1 cellular context compared by ENCODE assay signal in the genomic region with DNA sequence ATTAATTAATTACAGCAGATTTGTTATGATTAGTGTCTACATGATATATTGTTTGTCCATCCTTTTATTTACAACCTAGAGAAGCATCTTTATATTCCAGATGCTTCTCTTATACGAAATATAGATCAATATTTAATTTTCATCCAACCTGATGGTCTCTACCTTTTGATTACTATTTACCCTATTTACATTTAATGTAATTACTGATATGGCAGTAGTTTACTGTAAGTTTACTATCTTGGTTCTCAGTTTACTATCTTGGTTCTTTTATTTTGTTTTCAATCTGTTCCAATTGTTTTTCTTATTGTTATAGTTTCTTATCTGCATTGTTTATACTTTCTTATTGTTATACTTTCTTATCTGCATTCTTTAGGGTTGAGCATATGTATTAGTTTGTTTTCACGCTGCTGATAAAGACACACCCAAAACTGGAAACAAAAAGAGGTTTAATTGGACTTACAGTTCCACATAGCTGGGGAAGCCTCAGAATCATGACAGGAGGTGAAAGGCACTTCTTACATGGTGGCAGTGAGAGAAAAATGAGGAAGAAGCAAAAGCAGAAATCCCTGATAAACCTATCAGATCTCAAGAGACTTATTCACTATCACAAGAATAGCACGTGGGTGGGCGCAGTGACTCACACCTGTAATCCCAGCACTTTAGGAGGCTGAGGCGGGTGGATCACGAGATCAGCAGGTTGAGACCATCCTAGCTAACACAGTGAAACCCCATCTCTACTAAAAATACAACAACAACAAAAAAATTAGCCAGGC.
TF ChIP-seq lines count a peak whose summit lies in the region.

No MANE protein-coding gene starts in this region.

TF ChIP-seq in HEK293, 187 proteins besides CTCF, POLR2A, EP300 and RAD21 (continued from another document and continues in another):
- TF ChIP-seq, protein P1, sequence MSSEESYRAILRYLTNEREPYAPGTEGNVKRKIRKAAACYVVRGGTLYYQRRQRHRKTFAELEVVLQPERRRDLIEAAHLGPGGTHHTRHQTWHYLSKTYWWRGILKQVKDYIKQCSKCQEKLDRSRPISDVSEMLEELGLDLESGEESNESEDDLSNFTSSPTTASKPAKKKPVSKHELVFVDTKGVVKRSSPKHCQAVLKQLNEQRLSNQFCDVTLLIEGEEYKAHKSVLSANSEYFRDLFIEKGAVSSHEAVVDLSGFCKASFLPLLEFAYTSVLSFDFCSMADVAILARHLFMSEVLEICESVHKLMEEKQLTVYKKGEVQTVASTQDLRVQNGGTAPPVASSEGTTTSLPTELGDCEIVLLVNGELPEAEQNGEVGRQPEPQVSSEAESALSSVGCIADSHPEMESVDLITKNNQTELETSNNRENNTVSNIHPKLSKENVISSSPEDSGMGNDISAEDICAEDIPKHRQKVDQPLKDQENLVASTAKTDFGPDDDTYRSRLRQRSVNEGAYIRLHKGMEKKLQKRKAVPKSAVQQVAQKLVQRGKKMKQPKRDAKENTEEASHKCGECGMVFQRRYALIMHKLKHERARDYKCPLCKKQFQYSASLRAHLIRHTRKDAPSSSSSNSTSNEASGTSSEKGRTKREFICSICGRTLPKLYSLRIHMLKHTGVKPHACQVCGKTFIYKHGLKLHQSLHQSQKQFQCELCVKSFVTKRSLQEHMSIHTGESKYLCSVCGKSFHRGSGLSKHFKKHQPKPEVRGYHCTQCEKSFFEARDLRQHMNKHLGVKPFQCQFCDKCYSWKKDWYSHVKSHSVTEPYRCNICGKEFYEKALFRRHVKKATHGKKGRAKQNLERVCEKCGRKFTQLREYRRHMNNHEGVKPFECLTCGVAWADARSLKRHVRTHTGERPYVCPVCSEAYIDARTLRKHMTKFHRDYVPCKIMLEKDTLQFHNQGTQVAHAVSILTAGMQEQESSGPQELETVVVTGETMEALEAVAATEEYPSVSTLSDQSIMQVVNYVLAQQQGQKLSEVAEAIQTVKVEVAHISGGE (tag by site-specific recombination; conservative IDR thresholded peaks at IDR 0.05; ENCODE audit: low read depth): no peak
- TF ChIP-seq, protein P2, sequence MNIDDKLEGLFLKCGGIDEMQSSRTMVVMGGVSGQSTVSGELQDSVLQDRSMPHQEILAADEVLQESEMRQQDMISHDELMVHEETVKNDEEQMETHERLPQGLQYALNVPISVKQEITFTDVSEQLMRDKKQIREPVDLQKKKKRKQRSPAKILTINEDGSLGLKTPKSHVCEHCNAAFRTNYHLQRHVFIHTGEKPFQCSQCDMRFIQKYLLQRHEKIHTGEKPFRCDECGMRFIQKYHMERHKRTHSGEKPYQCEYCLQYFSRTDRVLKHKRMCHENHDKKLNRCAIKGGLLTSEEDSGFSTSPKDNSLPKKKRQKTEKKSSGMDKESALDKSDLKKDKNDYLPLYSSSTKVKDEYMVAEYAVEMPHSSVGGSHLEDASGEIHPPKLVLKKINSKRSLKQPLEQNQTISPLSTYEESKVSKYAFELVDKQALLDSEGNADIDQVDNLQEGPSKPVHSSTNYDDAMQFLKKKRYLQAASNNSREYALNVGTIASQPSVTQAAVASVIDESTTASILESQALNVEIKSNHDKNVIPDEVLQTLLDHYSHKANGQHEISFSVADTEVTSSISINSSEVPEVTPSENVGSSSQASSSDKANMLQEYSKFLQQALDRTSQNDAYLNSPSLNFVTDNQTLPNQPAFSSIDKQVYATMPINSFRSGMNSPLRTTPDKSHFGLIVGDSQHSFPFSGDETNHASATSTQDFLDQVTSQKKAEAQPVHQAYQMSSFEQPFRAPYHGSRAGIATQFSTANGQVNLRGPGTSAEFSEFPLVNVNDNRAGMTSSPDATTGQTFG (tag by site-specific recombination; IDR thresholded peaks at IDR 0.05; ENCODE audit: borderline replicate concordance): no peak
- TF ChIP-seq ZNF423 (tag by site-specific recombination; IDR thresholded peaks at IDR 0.05) (no peak), ZNF324 (tag by site-specific recombination; IDR thresholded peaks at IDR 0.05) (no peak), SALL2 (tag by site-specific recombination; IDR thresholded peaks at IDR 0.05; ENCODE audit: borderline replicate concordance) (no peak), TCF7L2 (IDR thresholded peaks at IDR 0.05; ENCODE audit: borderline replicate concordance, low read depth, low read length) (no peak), ZNF558 (tag by site-specific recombination; IDR thresholded peaks at IDR 0.05) (no peak), BCL11B (tag by site-specific recombination; IDR thresholded peaks at IDR 0.05; ENCODE audit: low read depth) (no peak), ZNF37A (tag by site-specific recombination; IDR thresholded peaks at IDR 0.05) (no peak), SP7 (tag by site-specific recombination; IDR thresholded peaks at IDR 0.05) (0 out of 2 replicates have a peak, but pooled peaks have one; percentile 40), ZNF747 (tag by site-specific recombination; IDR thresholded peaks at IDR 0.05) (no peak), ZNF514 (tag by site-specific recombination; IDR thresholded peaks at IDR 0.05) (no peak), ZNF571 (tag by site-specific recombination; IDR thresholded peaks at IDR 0.05) (no peak), ZNF114 (tag by site-specific recombination; IDR thresholded peaks at IDR 0.05) (no peak), KLF9 (tag by site-specific recombination; IDR thresholded peaks at IDR 0.05; ENCODE audit: low read depth) (no peak), ZNF169 (tag by site-specific recombination; IDR thresholded peaks at IDR 0.05) (no peak), ZNF248 (tag by site-specific recombination; IDR thresholded peaks at IDR 0.05) (no peak), YY1 (tag by site-specific recombination; IDR thresholded peaks at IDR 0.05) (no peak), ZBTB1 (tag by site-specific recombination; IDR thresholded peaks at IDR 0.05) (no peak), ZNF791 (tag by site-specific recombination; IDR thresholded peaks at IDR 0.05) (no peak), ZNF2 (tag by site-specific recombination; IDR thresholded peaks at IDR 0.05) (no peak), ZNF585B (tag by site-specific recombination; IDR thresholded peaks at IDR 0.05) (no peak), ZBTB8A (tag by site-specific recombination; IDR thresholded peaks at IDR 0.05) (no peak), ZNF121 (tag by site-specific recombination; IDR thresholded peaks at IDR 0.05) (no peak), ZNF335 (tag by site-specific recombination; conservative IDR thresholded peaks at IDR 0.05) (peak; percentile 62), ZNF112 (tag by site-specific recombination; IDR thresholded peaks at IDR 0.05) (no peak)
- TF ChIP-seq, protein P3, sequence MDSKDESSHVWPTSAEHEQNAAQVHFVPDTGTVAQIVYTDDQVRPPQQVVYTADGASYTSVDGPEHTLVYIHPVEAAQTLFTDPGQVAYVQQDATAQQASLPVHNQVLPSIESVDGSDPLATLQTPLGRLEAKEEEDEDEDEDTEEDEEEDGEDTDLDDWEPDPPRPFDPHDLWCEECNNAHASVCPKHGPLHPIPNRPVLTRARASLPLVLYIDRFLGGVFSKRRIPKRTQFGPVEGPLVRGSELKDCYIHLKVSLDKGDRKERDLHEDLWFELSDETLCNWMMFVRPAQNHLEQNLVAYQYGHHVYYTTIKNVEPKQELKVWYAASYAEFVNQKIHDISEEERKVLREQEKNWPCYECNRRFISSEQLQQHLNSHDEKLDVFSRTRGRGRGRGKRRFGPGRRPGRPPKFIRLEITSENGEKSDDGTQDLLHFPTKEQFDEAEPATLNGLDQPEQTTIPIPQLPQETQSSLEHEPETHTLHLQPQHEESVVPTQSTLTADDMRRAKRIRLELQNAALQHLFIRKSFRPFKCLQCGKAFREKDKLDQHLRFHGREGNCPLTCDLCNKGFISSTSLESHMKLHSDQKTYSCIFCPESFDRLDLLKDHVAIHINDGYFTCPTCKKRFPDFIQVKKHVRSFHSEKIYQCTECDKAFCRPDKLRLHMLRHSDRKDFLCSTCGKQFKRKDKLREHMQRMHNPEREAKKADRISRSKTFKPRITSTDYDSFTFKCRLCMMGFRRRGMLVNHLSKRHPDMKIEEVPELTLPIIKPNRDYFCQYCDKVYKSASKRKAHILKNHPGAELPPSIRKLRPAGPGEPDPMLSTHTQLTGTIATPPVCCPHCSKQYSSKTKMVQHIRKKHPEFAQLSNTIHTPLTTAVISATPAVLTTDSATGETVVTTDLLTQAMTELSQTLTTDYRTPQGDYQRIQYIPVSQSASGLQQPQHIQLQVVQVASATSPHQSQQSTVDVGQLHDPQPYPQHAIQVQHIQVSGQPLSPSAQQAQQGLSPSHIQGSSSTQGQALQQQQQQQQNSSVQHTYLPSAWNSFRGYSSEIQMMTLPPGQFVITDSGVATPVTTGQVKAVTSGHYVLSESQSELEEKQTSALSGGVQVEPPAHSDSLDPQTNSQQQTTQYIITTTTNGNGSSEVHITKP (tag by site-specific recombination; IDR thresholded peaks at IDR 0.05): peak; percentile 51; the same call in 1 of the 2 replicates
- TF ChIP-seq, protein P4, sequence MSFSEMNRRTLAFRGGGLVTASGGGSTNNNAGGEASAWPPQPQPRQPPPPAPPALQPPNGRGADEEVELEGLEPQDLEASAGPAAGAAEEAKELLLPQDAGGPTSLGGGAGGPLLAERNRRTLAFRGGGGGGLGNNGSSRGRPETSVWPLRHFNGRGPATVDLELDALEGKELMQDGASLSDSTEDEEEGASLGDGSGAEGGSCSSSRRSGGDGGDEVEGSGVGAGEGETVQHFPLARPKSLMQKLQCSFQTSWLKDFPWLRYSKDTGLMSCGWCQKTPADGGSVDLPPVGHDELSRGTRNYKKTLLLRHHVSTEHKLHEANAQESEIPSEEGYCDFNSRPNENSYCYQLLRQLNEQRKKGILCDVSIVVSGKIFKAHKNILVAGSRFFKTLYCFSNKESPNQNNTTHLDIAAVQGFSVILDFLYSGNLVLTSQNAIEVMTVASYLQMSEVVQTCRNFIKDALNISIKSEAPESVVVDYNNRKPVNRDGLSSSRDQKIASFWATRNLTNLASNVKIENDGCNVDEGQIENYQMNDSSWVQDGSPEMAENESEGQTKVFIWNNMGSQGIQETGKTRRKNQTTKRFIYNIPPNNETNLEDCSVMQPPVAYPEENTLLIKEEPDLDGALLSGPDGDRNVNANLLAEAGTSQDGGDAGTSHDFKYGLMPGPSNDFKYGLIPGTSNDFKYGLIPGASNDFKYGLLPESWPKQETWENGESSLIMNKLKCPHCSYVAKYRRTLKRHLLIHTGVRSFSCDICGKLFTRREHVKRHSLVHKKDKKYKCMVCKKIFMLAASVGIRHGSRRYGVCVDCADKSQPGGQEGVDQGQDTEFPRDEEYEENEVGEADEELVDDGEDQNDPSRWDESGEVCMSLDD (tag by site-specific recombination; IDR thresholded peaks at IDR 0.05): no peak
- TF ChIP-seq, protein P5, sequence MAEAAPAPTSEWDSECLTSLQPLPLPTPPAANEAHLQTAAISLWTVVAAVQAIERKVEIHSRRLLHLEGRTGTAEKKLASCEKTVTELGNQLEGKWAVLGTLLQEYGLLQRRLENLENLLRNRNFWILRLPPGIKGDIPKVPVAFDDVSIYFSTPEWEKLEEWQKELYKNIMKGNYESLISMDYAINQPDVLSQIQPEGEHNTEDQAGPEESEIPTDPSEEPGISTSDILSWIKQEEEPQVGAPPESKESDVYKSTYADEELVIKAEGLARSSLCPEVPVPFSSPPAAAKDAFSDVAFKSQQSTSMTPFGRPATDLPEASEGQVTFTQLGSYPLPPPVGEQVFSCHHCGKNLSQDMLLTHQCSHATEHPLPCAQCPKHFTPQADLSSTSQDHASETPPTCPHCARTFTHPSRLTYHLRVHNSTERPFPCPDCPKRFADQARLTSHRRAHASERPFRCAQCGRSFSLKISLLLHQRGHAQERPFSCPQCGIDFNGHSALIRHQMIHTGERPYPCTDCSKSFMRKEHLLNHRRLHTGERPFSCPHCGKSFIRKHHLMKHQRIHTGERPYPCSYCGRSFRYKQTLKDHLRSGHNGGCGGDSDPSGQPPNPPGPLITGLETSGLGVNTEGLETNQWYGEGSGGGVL (tag by site-specific recombination; IDR thresholded peaks at IDR 0.05): 0 out of 2 replicates have a peak, but pooled peaks have one; percentile 24
- TF ChIP-seq, protein P6, sequence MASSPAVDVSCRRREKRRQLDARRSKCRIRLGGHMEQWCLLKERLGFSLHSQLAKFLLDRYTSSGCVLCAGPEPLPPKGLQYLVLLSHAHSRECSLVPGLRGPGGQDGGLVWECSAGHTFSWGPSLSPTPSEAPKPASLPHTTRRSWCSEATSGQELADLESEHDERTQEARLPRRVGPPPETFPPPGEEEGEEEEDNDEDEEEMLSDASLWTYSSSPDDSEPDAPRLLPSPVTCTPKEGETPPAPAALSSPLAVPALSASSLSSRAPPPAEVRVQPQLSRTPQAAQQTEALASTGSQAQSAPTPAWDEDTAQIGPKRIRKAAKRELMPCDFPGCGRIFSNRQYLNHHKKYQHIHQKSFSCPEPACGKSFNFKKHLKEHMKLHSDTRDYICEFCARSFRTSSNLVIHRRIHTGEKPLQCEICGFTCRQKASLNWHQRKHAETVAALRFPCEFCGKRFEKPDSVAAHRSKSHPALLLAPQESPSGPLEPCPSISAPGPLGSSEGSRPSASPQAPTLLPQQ (tag by site-specific recombination; IDR thresholded peaks at IDR 0.05): no peak
- TF ChIP-seq, protein P7, sequence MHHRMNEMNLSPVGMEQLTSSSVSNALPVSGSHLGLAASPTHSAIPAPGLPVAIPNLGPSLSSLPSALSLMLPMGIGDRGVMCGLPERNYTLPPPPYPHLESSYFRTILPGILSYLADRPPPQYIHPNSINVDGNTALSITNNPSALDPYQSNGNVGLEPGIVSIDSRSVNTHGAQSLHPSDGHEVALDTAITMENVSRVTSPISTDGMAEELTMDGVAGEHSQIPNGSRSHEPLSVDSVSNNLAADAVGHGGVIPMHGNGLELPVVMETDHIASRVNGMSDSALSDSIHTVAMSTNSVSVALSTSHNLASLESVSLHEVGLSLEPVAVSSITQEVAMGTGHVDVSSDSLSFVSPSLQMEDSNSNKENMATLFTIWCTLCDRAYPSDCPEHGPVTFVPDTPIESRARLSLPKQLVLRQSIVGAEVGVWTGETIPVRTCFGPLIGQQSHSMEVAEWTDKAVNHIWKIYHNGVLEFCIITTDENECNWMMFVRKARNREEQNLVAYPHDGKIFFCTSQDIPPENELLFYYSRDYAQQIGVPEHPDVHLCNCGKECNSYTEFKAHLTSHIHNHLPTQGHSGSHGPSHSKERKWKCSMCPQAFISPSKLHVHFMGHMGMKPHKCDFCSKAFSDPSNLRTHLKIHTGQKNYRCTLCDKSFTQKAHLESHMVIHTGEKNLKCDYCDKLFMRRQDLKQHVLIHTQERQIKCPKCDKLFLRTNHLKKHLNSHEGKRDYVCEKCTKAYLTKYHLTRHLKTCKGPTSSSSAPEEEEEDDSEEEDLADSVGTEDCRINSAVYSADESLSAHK (tag by site-specific recombination; IDR thresholded peaks at IDR 0.05): no peak
- TF ChIP-seq, protein P8, sequence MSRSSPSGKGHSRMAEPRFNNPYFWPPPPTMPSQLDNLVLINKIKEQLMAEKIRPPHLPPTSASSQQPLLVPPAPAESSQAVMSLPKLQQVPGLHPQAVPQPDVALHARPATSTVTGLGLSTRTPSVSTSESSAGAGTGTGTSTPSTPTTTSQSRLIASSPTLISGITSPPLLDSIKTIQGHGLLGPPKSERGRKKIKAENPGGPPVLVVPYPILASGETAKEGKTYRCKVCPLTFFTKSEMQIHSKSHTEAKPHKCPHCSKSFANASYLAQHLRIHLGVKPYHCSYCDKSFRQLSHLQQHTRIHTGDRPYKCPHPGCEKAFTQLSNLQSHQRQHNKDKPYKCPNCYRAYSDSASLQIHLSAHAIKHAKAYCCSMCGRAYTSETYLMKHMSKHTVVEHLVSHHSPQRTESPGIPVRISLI (tag by site-specific recombination; IDR thresholded peaks at IDR 0.05): no peak
- TF ChIP-seq, protein P9, sequence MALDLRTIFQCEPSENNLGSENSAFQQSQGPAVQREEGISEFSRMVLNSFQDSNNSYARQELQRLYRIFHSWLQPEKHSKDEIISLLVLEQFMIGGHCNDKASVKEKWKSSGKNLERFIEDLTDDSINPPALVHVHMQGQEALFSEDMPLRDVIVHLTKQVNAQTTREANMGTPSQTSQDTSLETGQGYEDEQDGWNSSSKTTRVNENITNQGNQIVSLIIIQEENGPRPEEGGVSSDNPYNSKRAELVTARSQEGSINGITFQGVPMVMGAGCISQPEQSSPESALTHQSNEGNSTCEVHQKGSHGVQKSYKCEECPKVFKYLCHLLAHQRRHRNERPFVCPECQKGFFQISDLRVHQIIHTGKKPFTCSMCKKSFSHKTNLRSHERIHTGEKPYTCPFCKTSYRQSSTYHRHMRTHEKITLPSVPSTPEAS (tag by site-specific recombination; IDR thresholded peaks at IDR 0.05): no peak
